In genomic region chr6:90355965-90356364, GRCh38 we compare ENCODE assay signal across 2 cellular contexts.
TF ChIP-seq lines count a peak whose summit lies in the region.

No MANE protein-coding gene starts in this region.

TF ChIP-seq in IMR-90, 13 proteins besides CTCF, POLR2A, EP300 and RAD21:
- TF ChIP-seq CEBPB (IDR thresholded peaks at IDR 0.05; ENCODE audit: low read depth, low read length) (no peak), FOS (IDR thresholded peaks at IDR 0.05; ENCODE audit: low read depth, low read length) (no peak), BHLHE40 (IDR thresholded peaks at IDR 0.05; ENCODE audit: low read depth, low read length) (no peak), MXI1 (IDR thresholded peaks at IDR 0.05; ENCODE audit: borderline replicate concordance, low read depth, low read length) (no peak), RCOR1 (IDR thresholded peaks at IDR 0.05; ENCODE audit: insufficient replicate concordance, low read length) (no peak), CHD1 (IDR thresholded peaks at IDR 0.05; ENCODE audit: low read depth, low read length) (no peak), RFX5 (IDR thresholded peaks at IDR 0.05; ENCODE audit: low read depth, low read length) (no peak)

TF ChIP-seq in H1, 55 proteins besides CTCF, POLR2A, EP300 and RAD21:
- no peak for TF ChIP-seq POLR2AphosphoS5 (IDR thresholded peaks at IDR 0.05; ENCODE audit: low read depth, low read length)
- TF ChIP-seq RXRA (IDR thresholded peaks at IDR 0.05; ENCODE audit: insufficient read depth, low read depth, low read length) = no peak
- no peak for TF ChIP-seq KDM5A (IDR thresholded peaks at IDR 0.05; ENCODE audit: low read length)
- TF ChIP-seq BCL11A (IDR thresholded peaks at IDR 0.05; ENCODE audit: low read depth in 2 of 2, low read length in 2 of 2) = no peak
- no peak for TF ChIP-seq EGR1 (IDR thresholded peaks at IDR 0.05; ENCODE audit: borderline replicate concordance, low read depth, low read length)
- no peak for TF ChIP-seq SRF (IDR thresholded peaks at IDR 0.05; ENCODE audit: low read depth, low read length)
- TF ChIP-seq NANOG (IDR thresholded peaks at IDR 0.05; ENCODE audit: insufficient read depth, low read depth, low read length, poor library complexity, severe bottlenecking) = no peak
- TF ChIP-seq MAX (IDR thresholded peaks at IDR 0.05) = no peak
- TF ChIP-seq TCF12 (IDR thresholded peaks at IDR 0.05; ENCODE audit: low read depth, low read length) = no peak
- no peak for TF ChIP-seq JUND (IDR thresholded peaks at IDR 0.05; ENCODE audit: low read length)
- no peak for TF ChIP-seq POU5F1 (IDR thresholded peaks at IDR 0.05; ENCODE audit: low read depth, low read length)
